In genomic region chr12:12713932-12714275, GRCh38 we compare ENCODE assay signal across 9 cellular contexts. TPM values are rescaled to one million over a fixed set of nuclear protein-coding genes. Genes with fewer than 3 reads are reported as not detected.
A peak's percentile ranks its signal among the peaks of the same experiment; 100 is the strongest.
DNase-seq lines count a peak whose midpoint lies in the region; ATAC-seq and TF ChIP-seq lines count a peak whose summit lies in the region.
"Had no signal": no experiment of that assay in that cellular context is flagged by ENCODE, and none has a peak within 500 bp of the region (broad histone marks: within the 10 kb centered on the region; RNA-seq: fewer than 3 reads in every experiment).

No MANE protein-coding gene starts in this region.

- ATAC-seq in GM19351 (IDR thresholded peaks at IDR 0.05; ENCODE audit: unreplicated experiment) (no peak), GM21825 (IDR thresholded peaks at IDR 0.05; ENCODE audit: unreplicated experiment) (no peak), HG03469 (IDR thresholded peaks at IDR 0.05; ENCODE audit: unreplicated experiment) (no peak)

- H3K4me3 ChIP-seq in DOHH2 (ENCODE audit: low read length) (peak overlapping the region; percentile 96), esophagus squamous epithelium (peak overlapping the region; percentile 21 to 89 (median 61)), sigmoid colon (peak overlapping the region; percentile 12 to 44 (median 38))

- intact Hi-C loops in esophagus squamous epithelium (cut with DNase I) (no loop called here), sigmoid colon (cut with DNase I) (loop anchor here (5.0 to 10.0 kb wide), 3 partner anchors 283 to 1159 kb away; partner anchors contain the start of gene ETV6)

- CTCF ChIA-PET in RWPE1 (lab: Yijun Ruan, JAX), result interaction anchor here (1.1 kb wide), 1 partner anchor 23 kb away, joined by 17 read pairs; no protein-coding TSS in a partner anchor

- peaks cover 18% of the 10 kb centered on the region for H3K79me2 ChIP-seq in DOHH2 (ENCODE audit: control insufficient read depth, low read length)

- H3K27ac ChIP-seq in DOHH2 (ENCODE audit: low read depth, low read length) (no peak overlapping the region), RWPE1 (peak overlapping the region; percentile 25; the same call in 1 of the 2 replicates), esophagus squamous epithelium (peak overlapping the region; percentile 97 to 100 (median 98)), sigmoid colon (peak overlapping the region; percentile 98 to 100 (median 99))

- TF ChIP-seq EP300 in sigmoid colon (IDR thresholded peaks at IDR 0.05), result no peak

- H3K4me1 ChIP-seq in DOHH2 (ENCODE audit: control insufficient read depth, low read length) (peaks cover 35% of the 10 kb centered on the region), esophagus squamous epithelium (peaks cover 20 to 35% (median 24%) of the 10 kb centered on the region in 3 donors), sigmoid colon (peaks cover 0 to 34% (median 32%) of the 10 kb centered on the region in 4 donors)

- H3K9me2 ChIP-seq in DOHH2 (replicated peaks; ENCODE audit: control insufficient read depth, low read length), result no peaks in the 10 kb centered on the region

- H3K9me3 ChIP-seq in DOHH2 (ENCODE audit: control insufficient read depth, insufficient read depth, low read length) (no peaks in the 10 kb centered on the region), esophagus squamous epithelium (no peaks in the 10 kb centered on the region), sigmoid colon (no peaks in the 10 kb centered on the region)

- 4 to 9% methylated on average over 2 of the region's 2 CpGs for WGBS in esophagus squamous epithelium, 2 donors
- WGBS in sigmoid colon, 2 donors, result 2 to 9% methylated on average over 2 of the region's 2 CpGs

- POLR2A ChIA-PET in RWPE1 (lab: Yijun Ruan, JAX; ENCODE audit: low non-redundant PET), result no interaction called here

- TF ChIP-seq CTCF in DOHH2 (IDR thresholded peaks at IDR 0.05; ENCODE audit: low read depth, low read length, poor library complexity, severe bottlenecking), result no peak
- TF ChIP-seq CTCF in RWPE1 (conservative IDR thresholded peaks at IDR 0.05; ENCODE audit: low read depth), result no peak
- no peak for TF ChIP-seq CTCF in esophagus squamous epithelium (IDR thresholded peaks at IDR 0.05)
- no peak for TF ChIP-seq CTCF in sigmoid colon (IDR thresholded peaks at IDR 0.05)

- H3K36me3 ChIP-seq in DOHH2 (ENCODE audit: control insufficient read depth, low read length) (peaks cover 17% of the 10 kb centered on the region), esophagus squamous epithelium (peaks cover 0 to under 1% (median 0%) of the 10 kb centered on the region in 3 donors), sigmoid colon (peaks cover 0 to under 1% (median 0%) of the 10 kb centered on the region in 4 donors)

- 0 out of 2 replicates have a peak, but pooled peaks cover 3% of the 10 kb centered on the region for H4K20me1 ChIP-seq in DOHH2 (ENCODE audit: control insufficient read depth, insufficient read depth, low read depth, low read length)

- peak overlapping the region; percentile 96 for H3K4me2 ChIP-seq in DOHH2 (ENCODE audit: low read length)

- DNase-seq in RWPE1 (ENCODE audit: low spot score) (no peak), esophagus squamous epithelium (lab: John Stamatoyannopoulos, UW) (no peak), sigmoid colon (no peak), hepatic stellate cell (ENCODE audit: low spot score) (no peak)
- DNase-seq: occipital lobe had no signal

- H3F3A ChIP-seq in DOHH2 (ENCODE audit: control insufficient read depth, insufficient read depth), result peaks cover 25% of the 10 kb centered on the region

- no peak for TF ChIP-seq POLR2A in esophagus squamous epithelium (IDR thresholded peaks at IDR 0.05)
- no peak for TF ChIP-seq POLR2A in sigmoid colon (IDR thresholded peaks at IDR 0.05)

- H3K27me3 ChIP-seq in DOHH2 (ENCODE audit: control insufficient read depth, low read length), result no peaks in the 10 kb centered on the region; the same call in 1 of the 2 replicates
- H3K27me3 ChIP-seq in esophagus squamous epithelium, result no peaks in the 10 kb centered on the region
- H3K27me3 ChIP-seq in sigmoid colon, result no peaks in the 10 kb centered on the region

RNA-seq across cellular contexts. Expression of gene CDKN1B, which starts 3.3 kb away (rescaled TPM):
- total RNA-seq in esophagus squamous epithelium, result 10 to 100 TPM; 17.3 to 48.1 (median 30.5) TPM
- total RNA-seq in sigmoid colon, result 100 to 1,000 TPM in 1 of 4 donors, 10 to 100 TPM in 3; 52.5 to 106 (median 81.3) TPM
- 10 to 100 TPM; 36.8 to 47.1 (median 43.8) TPM for polyA plus RNA-seq in sigmoid colon

RNA-seq across cellular contexts. Expression of gene GPR19, which starts 17.9 kb away (rescaled TPM):
- total RNA-seq in esophagus squamous epithelium, result under 1 TPM in 1 of 4 donors, not detected in 3; 0.40 TPM
- total RNA-seq in sigmoid colon, result under 1 TPM in 1 of 4 donors, not detected in 3; 0.36 TPM
- under 1 TPM in 1 of 3 donors, not detected in 2; 0.98 TPM for polyA plus RNA-seq in sigmoid colon

Comparison
In these comparisons a context has a peak if more than half of its experiments do, and no peak if none do; other contexts are left out.
1. H3K4me3 ChIP-seq: peak in every context shown above with its lines; median percentile 96 in DOHH2; 61 in esophagus squamous epithelium; 38 in sigmoid colon.